ENCODE assay signal across 9 cellular contexts in genomic region chr2:96527052-96527964, GRCh38. TPM values are rescaled to one million over a fixed set of nuclear protein-coding genes. Genes with fewer than 3 reads are reported as not detected.
DNase-seq lines count a peak whose midpoint lies in the region; ATAC-seq, FAIRE-seq and TF ChIP-seq lines count a peak whose summit lies in the region.
"Had no signal": no experiment of that assay in that cellular context is flagged by ENCODE, and none has a peak within 500 bp of the region (broad histone marks: within the 10 kb centered on the region; RNA-seq: fewer than 3 reads in every experiment).

No MANE protein-coding gene starts in this region.

- H3K4me3 ChIP-seq in epithelial cell of proximal tubule (ENCODE audit: low read depth, low read length) (peak overlapping the region; percentile 58), uterus (peak overlapping the region; percentile 44 to 60)

- H3K27ac ChIP-seq in uterus: peak overlapping the region; percentile 100

- peak overlapping the region; percentile 69 for H3K27ac Mint-ChIP-seq in osteocyte (ENCODE audit: unreplicated experiment)

- no peaks in the 10 kb centered on the region for H3K9me3 Mint-ChIP-seq in osteocyte (ENCODE audit: unreplicated experiment)

- H3K4me1 ChIP-seq in uterus: peaks cover 9 to 19% of the 10 kb centered on the region in 2 donors

- no peak for DNase-seq in D721Med (ENCODE audit: insufficient read length, low spot score)
- DNase-seq in activated CD4-positive, alpha-beta T cell treated with anti-CD3 and anti-CD28 coated beads, Interleukin-2, amount 50 U/mL, for 48 hours: peak; percentile 80 to 83
- no peak for DNase-seq in epithelial cell of proximal tubule (ENCODE audit: low read depth)
- no peak for DNase-seq in osteocyte (ENCODE audit: extremely low spot score, unreplicated experiment)
- peak; percentile 69 to 71 for DNase-seq in uterus

- H3K36me3 Mint-ChIP-seq in osteocyte (ENCODE audit: unreplicated experiment): no peaks in the 10 kb centered on the region

- TF ChIP-seq CTCF in D721Med (IDR thresholded peaks at IDR 0.05; ENCODE audit: insufficient read depth, missing control alignments) (peak; percentile 2), epithelial cell of proximal tubule (conservative IDR thresholded peaks at IDR 0.05; ENCODE audit: low read depth, low read length) (peak; percentile 27), osteocyte (IDR thresholded peaks at IDR 0.05) (peak; percentile 46), uterus (IDR thresholded peaks at IDR 0.05) (peak in 3 of 4 experiments; percentile 41 to 56 (median 54))

- H3K4me1 Mint-ChIP-seq in osteocyte (ENCODE audit: unreplicated experiment): peaks cover 40% of the 10 kb centered on the region

- peak; percentile 39 for ATAC-seq in HG02763 (IDR thresholded peaks at IDR 0.05; ENCODE audit: unreplicated experiment)
- no peak for ATAC-seq in GM21528 (IDR thresholded peaks at IDR 0.05; ENCODE audit: low FRiP score, unreplicated experiment)
- no peak for ATAC-seq in GM18520 (IDR thresholded peaks at IDR 0.05; ENCODE audit: unreplicated experiment)

- peak overlapping the region; percentile 58 for H3K4me3 Mint-ChIP-seq in osteocyte (ENCODE audit: unreplicated experiment)

- no peaks in the 10 kb centered on the region for H3K27me3 ChIP-seq in uterus

- no peaks in the 10 kb centered on the region for H3K36me3 ChIP-seq in uterus

- intact Hi-C loops in uterus (cut with DNase I; ENCODE audit: low total_unique reads): no loop called here

- peaks cover 6% of the 10 kb centered on the region for H3K27me3 Mint-ChIP-seq in osteocyte (ENCODE audit: unreplicated experiment)

- FAIRE-seq in D721Med (lab: Jason Lieb, UNC): no peak

- H3K9me3 ChIP-seq in uterus: no peaks in the 10 kb centered on the region

- peak in 1 of 2 donors; percentile 23 for TF ChIP-seq POLR2A in uterus (IDR thresholded peaks at IDR 0.05)

RNA-seq across cellular contexts. Expression of gene ARID5A, which starts 9.2 kb away (rescaled TPM):
- total RNA-seq in epithelial cell of proximal tubule (19.9 and 20.8 TPM in 2 replicates), osteocyte (25.9 and 26.3 TPM in 2 replicates), uterus (10 to 100 TPM; 15.1 to 73.5 (median 36.3) TPM)

RNA-seq across cellular contexts. Expression of gene NEURL3, which starts 22.2 kb away (rescaled TPM):
- total RNA-seq in epithelial cell of proximal tubule: 1.0 and 8.6 TPM in 2 replicates
- not detected in 2 replicates for total RNA-seq in osteocyte
- not detected for total RNA-seq in uterus
- total RNA-seq: pulmonary artery endothelial cell had no signal

Comparison
In these comparisons a context has a peak if more than half of its experiments do, and no peak if none do; other contexts are left out.
1. DNase-seq: peak in activated CD4-positive, alpha-beta T cell treated with anti-CD3 and anti-CD28 coated beads, Interleukin-2, amount 50 U/mL, for 48 hours (2 of 2) and uterus (2 of 2); none in D721Med (single experiment), epithelial cell of proximal tubule (single experiment) and osteocyte (single experiment).
2. CTCF ChIP-seq: peak in every context shown above with its lines; median percentile 54 in uterus; 46 in osteocyte; 27 in epithelial cell of proximal tubule; 2 in D721Med.